Comparison of ENCODE assay signal across 1 cellular context in the genomic region with DNA sequence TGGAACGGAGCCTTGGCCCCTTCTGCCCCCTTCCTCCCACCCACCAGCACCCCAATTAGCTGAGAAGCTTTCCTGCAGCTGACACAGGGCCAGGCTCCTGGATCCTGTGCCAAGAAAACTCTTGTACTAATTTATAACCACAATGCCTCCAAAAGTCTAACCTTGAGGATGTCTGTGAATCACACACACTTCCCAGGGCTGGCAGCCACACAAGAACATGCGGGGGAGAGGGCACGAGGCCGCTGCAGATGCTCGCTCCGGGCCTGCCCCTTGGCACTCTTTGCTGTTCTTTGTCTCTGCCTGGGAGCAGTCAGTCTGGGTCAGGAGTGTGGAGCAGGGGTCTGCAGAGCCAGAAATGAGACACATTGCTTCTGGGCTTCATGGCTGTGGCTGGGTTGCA.
TF ChIP-seq lines count a peak whose summit lies in the region.

No MANE protein-coding gene starts in this region.

TF ChIP-seq in H1, 55 proteins besides CTCF, POLR2A, EP300 and RAD21 (continued from another document):
- TF ChIP-seq FOSL1 (IDR thresholded peaks at IDR 0.05; ENCODE audit: insufficient read depth, low read depth, low read length) (no peak), SUZ12 (IDR thresholded peaks at IDR 0.05; ENCODE audit: low read length) (no peak), EZH2 (IDR thresholded peaks at IDR 0.05; ENCODE audit: low read depth, low read length, severe bottlenecking) (no peak), YY1 (IDR thresholded peaks at IDR 0.05; ENCODE audit: low read depth, low read length) (no peak), SP4 (IDR thresholded peaks at IDR 0.05; ENCODE audit: low read length) (no peak), SIX5 (IDR thresholded peaks at IDR 0.05; ENCODE audit: low read depth, low read length) (no peak), RNF2 (IDR thresholded peaks at IDR 0.05; ENCODE audit: borderline replicate concordance, low read depth, low read length, missing control alignments, poor library complexity, severe bottlenecking) (no peak)
- TF ChIP-seq, protein P1, sequence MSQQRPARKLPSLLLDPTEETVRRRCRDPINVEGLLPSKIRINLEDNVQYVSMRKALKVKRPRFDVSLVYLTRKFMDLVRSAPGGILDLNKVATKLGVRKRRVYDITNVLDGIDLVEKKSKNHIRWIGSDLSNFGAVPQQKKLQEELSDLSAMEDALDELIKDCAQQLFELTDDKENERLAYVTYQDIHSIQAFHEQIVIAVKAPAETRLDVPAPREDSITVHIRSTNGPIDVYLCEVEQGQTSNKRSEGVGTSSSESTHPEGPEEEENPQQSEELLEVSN (IDR thresholded peaks at IDR 0.05) = peak; percentile 29; the same call in 1 of the 2 replicates
- TF ChIP-seq, protein P2, sequence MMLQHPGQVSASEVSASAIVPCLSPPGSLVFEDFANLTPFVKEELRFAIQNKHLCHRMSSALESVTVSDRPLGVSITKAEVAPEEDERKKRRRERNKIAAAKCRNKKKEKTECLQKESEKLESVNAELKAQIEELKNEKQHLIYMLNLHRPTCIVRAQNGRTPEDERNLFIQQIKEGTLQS (IDR thresholded peaks at IDR 0.05; ENCODE audit: insufficient read depth, low read depth, low read length) = no peak
- TF ChIP-seq, protein P3, sequence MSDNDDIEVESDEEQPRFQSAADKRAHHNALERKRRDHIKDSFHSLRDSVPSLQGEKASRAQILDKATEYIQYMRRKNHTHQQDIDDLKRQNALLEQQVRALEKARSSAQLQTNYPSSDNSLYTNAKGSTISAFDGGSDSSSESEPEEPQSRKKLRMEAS (IDR thresholded peaks at IDR 0.05) = peak; percentile 56
